ENCODE assay signal across 16 cellular contexts in the genomic region with DNA sequence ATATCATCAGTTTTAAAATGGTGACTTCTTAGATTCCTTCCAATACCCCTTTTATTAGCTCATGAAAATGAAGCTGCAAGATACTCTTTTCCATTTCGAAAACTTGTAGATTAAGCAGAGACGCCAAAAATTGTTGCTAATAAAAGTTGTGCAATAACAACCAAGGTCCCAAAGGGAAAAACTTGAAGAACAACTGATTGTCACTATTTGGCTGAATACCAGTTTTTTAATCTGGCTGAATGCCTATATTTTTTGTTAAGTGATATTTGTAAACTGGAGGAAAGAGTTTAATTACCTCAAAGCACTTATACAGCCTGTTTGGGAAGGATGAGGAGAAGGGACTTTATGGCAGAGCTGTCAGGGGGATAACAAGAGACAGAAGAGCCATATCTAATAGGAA. TPM values are rescaled to one million over a fixed set of nuclear protein-coding genes. Genes with fewer than 3 reads are reported as not detected.
DNase-seq lines count a peak whose midpoint lies in the region; ATAC-seq and TF ChIP-seq lines count a peak whose summit lies in the region.
"Had no signal": no experiment of that assay in that cellular context is flagged by ENCODE, and none has a peak within 500 bp of the region (broad histone marks: within the 10 kb centered on the region; RNA-seq: fewer than 3 reads in every experiment).

No MANE protein-coding gene starts in this region.

- peak overlapping the region; percentile 51 for H3K27ac Mint-ChIP-seq in activated naive CD8-positive, alpha-beta T cell treated with anti-CD3 and anti-CD28 coated beads for 36 hours
- H3K27ac Mint-ChIP-seq in activated naive CD8-positive, alpha-beta T cell treated with anti-CD3 and anti-CD28 coated beads, Interleukin-2, amount 50 U/mL, for 24 hours: no peak overlapping the region
- H3K27ac Mint-ChIP-seq in central memory CD8-positive, alpha-beta T cell (ENCODE audit: low read depth): peak overlapping the region; percentile 51
- H3K27ac Mint-ChIP-seq: CD4-positive, alpha-beta T cell; HFFc6 had no signal

- TF ChIP-seq CTCF in IMR-90 (conservative IDR thresholded peaks at IDR 0.05; ENCODE audit: low read depth, low read length) (no peak), esophagus squamous epithelium (IDR thresholded peaks at IDR 0.05) (no peak)

- H3K4me1 Mint-ChIP-seq in activated naive CD8-positive, alpha-beta T cell treated with anti-CD3 and anti-CD28 coated beads for 36 hours: peaks cover 34% of the 10 kb centered on the region
- H3K4me1 Mint-ChIP-seq in activated naive CD8-positive, alpha-beta T cell treated with anti-CD3 and anti-CD28 coated beads, Interleukin-2, amount 50 U/mL, for 24 hours: peaks cover 38% of the 10 kb centered on the region
- H3K4me1 Mint-ChIP-seq in central memory CD8-positive, alpha-beta T cell: peaks cover 11% of the 10 kb centered on the region

- H4K8ac ChIP-seq in IMR-90 (ENCODE audit: low read depth in 2 of 2, low read length in 2 of 2): no peak overlapping the region

- H3K4me1 ChIP-seq in IMR-90 (ENCODE audit: control insufficient read depth, insufficient read depth, low read length): no peaks in the 10 kb centered on the region
- H3K4me1 ChIP-seq in esophagus squamous epithelium: peaks cover 3 to 59% (median 18%) of the 10 kb centered on the region in 3 donors

- H3K9me1 ChIP-seq in IMR-90 (ENCODE audit: insufficient read depth, low read length): no peaks in the 10 kb centered on the region

- no peak overlapping the region for H2AK9ac ChIP-seq in IMR-90 (replicated peaks; ENCODE audit: low read depth, low read length, poor library complexity)

- H3K27ac ChIP-seq in IMR-90 (ENCODE audit: insufficient read depth, low read length) (no peak overlapping the region), esophagus squamous epithelium (peak overlapping the region in 2 of 4 donors; percentile 9 to 16)
- H3K27ac ChIP-seq: KMS-11 had no signal

- H4K91ac ChIP-seq in IMR-90 (ENCODE audit: insufficient read depth, low read depth, low read length): no peak overlapping the region

- H3K9me3 ChIP-seq in IMR-90 (ENCODE audit: control insufficient read depth, insufficient read depth, low read length): no peaks in the 10 kb centered on the region
- no peaks in the 10 kb centered on the region for H3K9me3 ChIP-seq in esophagus squamous epithelium

- H3K23ac ChIP-seq in IMR-90 (ENCODE audit: low read depth, low read length): no peak overlapping the region

- H3K9me3 Mint-ChIP-seq in activated naive CD8-positive, alpha-beta T cell treated with anti-CD3 and anti-CD28 coated beads for 36 hours: peaks cover 11% of the 10 kb centered on the region
- H3K9me3 Mint-ChIP-seq in activated naive CD8-positive, alpha-beta T cell treated with anti-CD3 and anti-CD28 coated beads, Interleukin-2, amount 50 U/mL, for 24 hours: peaks cover 5% of the 10 kb centered on the region
- H3K9me3 Mint-ChIP-seq in central memory CD8-positive, alpha-beta T cell: no peaks in the 10 kb centered on the region
- H3K9me3 Mint-ChIP-seq: HFFc6 had no signal

- H3K79me1 ChIP-seq in IMR-90 (ENCODE audit: low read depth in 1 of 2, low read length in 2 of 2): no peaks in the 10 kb centered on the region

- WGBS in IMR-90 (ENCODE audit: extremely low coverage in 2 of 2, insufficient read length in 1 of 2), 2 experiments: no CpG with 5 or more reads among the region's 2 CpGs
- WGBS in esophagus squamous epithelium, 2 donors: 43 to 58% methylated on average over 2 of the region's 2 CpGs

- H2BK15ac ChIP-seq in IMR-90 (ENCODE audit: low read depth, low read length): no peak overlapping the region

- no TSS peak for BruUV-seq in IMR-90 (replicated peaks; lab: Mats Ljungman, UMichigan)

- H3K4me3 ChIP-seq in IMR-90 (ENCODE audit: insufficient read depth, low read depth, low read length) (no peak overlapping the region), esophagus squamous epithelium (no peak overlapping the region)

- H3K4me3 Mint-ChIP-seq in activated naive CD8-positive, alpha-beta T cell treated with anti-CD3 and anti-CD28 coated beads for 36 hours: no peak overlapping the region
- H3K4me3 Mint-ChIP-seq in activated naive CD8-positive, alpha-beta T cell treated with anti-CD3 and anti-CD28 coated beads, Interleukin-2, amount 50 U/mL, for 24 hours: no peak overlapping the region
- no peak overlapping the region for H3K4me3 Mint-ChIP-seq in central memory CD8-positive, alpha-beta T cell
- H3K4me3 Mint-ChIP-seq: CD4-positive, alpha-beta T cell; HFFc6 had no signal

- H4K20me1 ChIP-seq in IMR-90 (ENCODE audit: insufficient read depth, low read length): no peaks in the 10 kb centered on the region

- H3K27me3 ChIP-seq in IMR-90 (ENCODE audit: control insufficient read depth, insufficient read depth, low read length) (no peaks in the 10 kb centered on the region), esophagus squamous epithelium (peaks cover 0 to 19% (median 0%) of the 10 kb centered on the region in 4 donors)

- no peak overlapping the region for H2AK5ac ChIP-seq in IMR-90 (ENCODE audit: low read depth, low read length)

- H3K18ac ChIP-seq in IMR-90 (ENCODE audit: low read depth, low read length): no peak overlapping the region

- no peak overlapping the region for H3K56ac ChIP-seq in IMR-90 (ENCODE audit: extremely low read depth, insufficient read depth, low read length)

- TF ChIP-seq RAD21 in IMR-90 (IDR thresholded peaks at IDR 0.05; ENCODE audit: low read length): no peak

- H3K9ac ChIP-seq in IMR-90 (ENCODE audit: low read depth, low read length): no peak overlapping the region
- H3K9ac ChIP-seq: KMS-11 had no signal

- TF ChIP-seq POLR2A in IMR-90 (IDR thresholded peaks at IDR 0.05; ENCODE audit: low read depth, low read length): no peak
- TF ChIP-seq POLR2A in esophagus squamous epithelium (IDR thresholded peaks at IDR 0.05): no peak

- H3K4ac ChIP-seq in IMR-90 (ENCODE audit: low read depth, low read length): no peak overlapping the region

- no peak overlapping the region for H3K4me2 ChIP-seq in IMR-90 (ENCODE audit: low read depth, low read length)
- H3K4me2 ChIP-seq: KMS-11 had no signal

- dilution Hi-C loops in IMR-90 (cut with HindIII; ENCODE audit: low sequenced_read_pairs, unreplicated experiment): no loop called here

- H3K27me3 Mint-ChIP-seq in activated naive CD8-positive, alpha-beta T cell treated with anti-CD3 and anti-CD28 coated beads for 36 hours: no peaks in the 10 kb centered on the region
- no peaks in the 10 kb centered on the region for H3K27me3 Mint-ChIP-seq in activated naive CD8-positive, alpha-beta T cell treated with anti-CD3 and anti-CD28 coated beads, Interleukin-2, amount 50 U/mL, for 24 hours
- H3K27me3 Mint-ChIP-seq in central memory CD8-positive, alpha-beta T cell: no peaks in the 10 kb centered on the region
- H3K27me3 Mint-ChIP-seq: CD4-positive, alpha-beta T cell had no signal

- no peak overlapping the region for H3K14ac ChIP-seq in IMR-90 (replicated peaks; ENCODE audit: low read depth, low read length)

- H3K36me3 ChIP-seq in IMR-90 (ENCODE audit: control insufficient read depth, insufficient read depth, low read length) (no peaks in the 10 kb centered on the region), esophagus squamous epithelium (peaks cover 0 to 4% (median 0%) of the 10 kb centered on the region in 3 donors)

- H4K5ac ChIP-seq in IMR-90 (ENCODE audit: low read depth, low read length): no peak overlapping the region

- peaks cover 73% of the 10 kb centered on the region for H3K36me3 Mint-ChIP-seq in activated naive CD8-positive, alpha-beta T cell treated with anti-CD3 and anti-CD28 coated beads for 36 hours
- H3K36me3 Mint-ChIP-seq in activated naive CD8-positive, alpha-beta T cell treated with anti-CD3 and anti-CD28 coated beads, Interleukin-2, amount 50 U/mL, for 24 hours (ENCODE audit: low read depth): peaks cover 67% of the 10 kb centered on the region
- peaks cover 69% of the 10 kb centered on the region for H3K36me3 Mint-ChIP-seq in central memory CD8-positive, alpha-beta T cell (ENCODE audit: insufficient read depth)

- DNase-seq in activated naive CD8-positive, alpha-beta T cell treated with anti-CD3 and anti-CD28 coated beads for 36 hours: no peak
- no peak for DNase-seq in activated naive CD8-positive, alpha-beta T cell treated with anti-CD3 and anti-CD28 coated beads, Interleukin-2, amount 50 U/mL, for 24 hours
- DNase-seq in IMR-90 (no peak), sciatic nerve (ENCODE audit: low spot score) (no peak), C1 segment of cervical spinal cord (lab: John Stamatoyannopoulos, UW) (no peak), esophagus squamous epithelium (lab: John Stamatoyannopoulos, UW) (no peak)
- DNase-seq in central memory CD8-positive, alpha-beta T cell (ENCODE audit: low spot score in 2 of 2): no peak
- DNase-seq: ACHN; CD4-positive, alpha-beta T cell; GOT3; HFFc6; NCI-H1930; NCI-H510A treated with DMSO at 0.1 percent for 48 hours had no signal

- no peak for ATAC-seq in activated naive CD8-positive, alpha-beta T cell treated with anti-CD3 and anti-CD28 coated beads, Interleukin-2, amount 50 U/mL, for 24 hours
- ATAC-seq in IMR-90 (ENCODE audit: low read depth) (no peak), sciatic nerve (peak; percentile 75), GM18873 (IDR thresholded peaks at IDR 0.05; ENCODE audit: low FRiP score, unreplicated experiment) (no peak)
- ATAC-seq in central memory CD8-positive, alpha-beta T cell (replicated peaks; ENCODE audit: extremely low read depth, poor library complexity, severe bottlenecking): no peak

- in situ Hi-C loops in IMR-90 (cut with MboI; ENCODE audit: low sequenced_read_pairs): no loop called here

- no peak overlapping the region for H2AFZ ChIP-seq in IMR-90 (replicated peaks; ENCODE audit: low read length, poor library complexity)

- POLR2A ChIA-PET in IMR-90 (lab: Charles Lee; ENCODE audit: unreplicated experiment): no interaction called here

- intact Hi-C loops in IMR-90 (cut with micrococcal nuclease): no loop called here
- intact Hi-C loops in sciatic nerve (cut with DNase I): no loop called here
- intact Hi-C loops in esophagus squamous epithelium (cut with DNase I): no loop called here

- CTCF ChIA-PET in IMR-90 (lab: Yijun Ruan, JAX): no interaction called here

- no peak overlapping the region for H2BK5ac ChIP-seq in IMR-90 (ENCODE audit: low read depth, low read length, poor library complexity, severe bottlenecking)

- no peak overlapping the region for H2BK20ac ChIP-seq in IMR-90 (ENCODE audit: low read depth, low read length)

- H2BK120ac ChIP-seq in IMR-90 (ENCODE audit: low read depth, low read length): no peak overlapping the region

RNA-seq across cellular contexts. Expression of a gene that starts 14.6 kb away (rescaled TPM):
- total RNA-seq in activated naive CD8-positive, alpha-beta T cell treated with anti-CD3 and anti-CD28 coated beads for 36 hours: not detected
- total RNA-seq in IMR-90 (2012; rRNA removed) (not detected in 2 replicates), sciatic nerve (not detected), esophagus squamous epithelium (not detected)
- polyA plus RNA-seq in IMR-90 (2012; rRNA removed): not detected in 2 replicates
- polyA plus RNA-seq in IMR-90 (2012; cell fraction: cytosol; rRNA removed): not detected in 2 replicates
- not detected in 2 replicates for polyA plus RNA-seq in IMR-90 (2012; cell fraction: nucleus; rRNA removed; ENCODE audit: low replicate concordance)
- total RNA-seq: CD4-positive, alpha-beta T cell; Daoy; HFFc6 had no signal

RNA-seq across cellular contexts. Expression of a gene that starts 50.2 kb away (rescaled TPM):
- 100 to 1,000 TPM; 192 to 199 TPM for total RNA-seq in activated naive CD8-positive, alpha-beta T cell treated with anti-CD3 and anti-CD28 coated beads for 36 hours
- total RNA-seq in IMR-90 (2012; rRNA removed) (not detected in 2 replicates), sciatic nerve (45.2 TPM), esophagus squamous epithelium (10 to 100 TPM in 3 of 4 donors, 1 to 10 TPM in 1; 3.9 to 17.9 (median 12.6) TPM)
- not detected in 2 replicates for polyA plus RNA-seq in IMR-90 (2012; rRNA removed)
- not detected in 2 replicates for polyA plus RNA-seq in IMR-90 (2012; cell fraction: cytosol; rRNA removed)
- polyA plus RNA-seq in IMR-90 (2012; cell fraction: nucleus; rRNA removed; ENCODE audit: low replicate concordance): not detected in 2 replicates
- total RNA-seq: Daoy, HFFc6 had no signal
